ENCODE assay signal across 1 cellular context in the genomic region with DNA sequence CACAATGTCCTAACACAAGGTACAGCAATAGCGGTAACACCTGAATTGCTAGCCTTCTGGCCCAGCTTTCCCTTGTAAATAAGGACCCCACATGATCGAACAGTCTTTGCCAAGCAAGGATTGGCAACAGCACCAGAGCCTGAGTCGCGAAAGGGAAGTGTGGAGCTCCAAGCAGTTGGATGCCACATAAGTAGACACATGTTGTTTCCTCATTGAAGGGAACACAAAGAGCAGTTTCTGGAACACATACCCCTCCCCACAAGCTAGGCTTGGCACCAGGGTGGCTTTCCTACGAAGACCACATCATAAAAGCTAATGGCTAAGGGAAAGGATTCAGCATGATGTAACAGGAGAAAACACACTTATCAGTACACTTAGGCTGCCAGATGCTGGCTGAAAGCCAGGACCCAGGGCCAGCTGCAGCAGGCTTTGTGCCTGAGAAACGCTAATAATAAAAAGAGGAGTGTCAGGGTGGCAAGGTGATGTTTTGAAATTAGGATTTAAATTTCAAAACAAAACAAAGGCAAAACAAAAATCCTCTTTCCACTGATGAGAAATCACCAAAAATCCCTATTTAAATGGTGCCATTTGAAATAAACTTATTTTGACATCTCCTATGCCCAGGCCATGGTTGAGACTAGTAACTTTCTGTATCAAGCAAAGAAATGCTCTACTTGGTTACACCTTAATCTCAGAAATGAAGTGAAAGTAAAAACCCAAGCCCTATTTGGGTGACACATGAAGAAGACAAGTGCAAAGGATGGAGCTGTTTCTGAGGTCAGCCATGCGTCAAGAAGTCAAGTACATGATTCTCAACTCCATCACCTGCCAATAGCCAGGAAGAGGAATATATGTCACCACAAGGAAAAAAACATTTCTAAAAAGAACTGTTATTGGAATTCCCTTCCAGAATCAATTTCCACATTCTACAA.
TF ChIP-seq lines count a peak whose summit lies in the region.

No MANE protein-coding gene starts in this region.

TF ChIP-seq in K562, 482 proteins besides CTCF, POLR2A, EP300 and RAD21 (continued from another document and continues in another):
- no peak for TF ChIP-seq ATF1 (CRISPR knock-in tag; IDR thresholded peaks at IDR 0.05)
- TF ChIP-seq ATF1 (tag; IDR thresholded peaks at IDR 0.05): peak; percentile 80
- peak; percentile 59 for TF ChIP-seq ZNF134 (CRISPR knock-in tag; conservative IDR thresholded peaks at IDR 0.05)
- TF ChIP-seq, protein P1, sequence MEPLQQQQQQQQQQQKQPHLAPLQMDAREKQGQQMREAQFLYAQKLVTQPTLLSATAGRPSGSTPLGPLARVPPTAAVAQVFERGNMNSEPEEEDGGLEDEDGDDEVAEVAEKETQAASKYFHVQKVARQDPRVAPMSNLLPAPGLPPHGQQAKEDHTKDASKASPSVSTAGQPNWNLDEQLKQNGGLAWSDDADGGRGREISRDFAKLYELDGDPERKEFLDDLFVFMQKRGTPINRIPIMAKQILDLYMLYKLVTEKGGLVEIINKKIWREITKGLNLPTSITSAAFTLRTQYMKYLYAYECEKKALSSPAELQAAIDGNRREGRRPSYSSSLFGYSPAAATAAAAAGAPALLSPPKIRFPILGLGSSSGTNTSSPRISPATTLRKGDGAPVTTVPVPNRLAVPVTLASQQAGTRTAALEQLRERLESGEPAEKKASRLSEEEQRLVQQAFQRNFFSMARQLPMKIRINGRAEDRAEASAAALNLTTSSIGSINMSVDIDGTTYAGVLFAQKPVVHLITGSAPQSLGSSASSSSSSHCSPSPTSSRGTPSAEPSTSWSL (CRISPR knock-in tag; IDR thresholded peaks at IDR 0.05; ENCODE audit: borderline replicate concordance): 0 out of 2 replicates have a peak, but pooled peaks have one; percentile 59
- TF ChIP-seq HMG20B (CRISPR knock-in tag; IDR thresholded peaks at IDR 0.05): no peak
- TF ChIP-seq ELF1 (tag; IDR thresholded peaks at IDR 0.05): peak; percentile 41; the same call in 1 of the 2 replicates
- TF ChIP-seq MAFG (tag; conservative IDR thresholded peaks at IDR 0.05): peak; percentile 45; the same call in 1 of the 2 replicates
- no peak for TF ChIP-seq ZNF347 (CRISPR knock-in tag; IDR thresholded peaks at IDR 0.05; ENCODE audit: low read depth)
- peak; percentile 89; the same call in 1 of the 2 replicates for TF ChIP-seq GABPB2 (CRISPR knock-in tag; conservative IDR thresholded peaks at IDR 0.05)
- TF ChIP-seq MYNN (IDR thresholded peaks at IDR 0.05): peak; percentile 82
- no peak for TF ChIP-seq MYNN (CRISPR knock-in tag; IDR thresholded peaks at IDR 0.05)
- TF ChIP-seq, protein P2, sequence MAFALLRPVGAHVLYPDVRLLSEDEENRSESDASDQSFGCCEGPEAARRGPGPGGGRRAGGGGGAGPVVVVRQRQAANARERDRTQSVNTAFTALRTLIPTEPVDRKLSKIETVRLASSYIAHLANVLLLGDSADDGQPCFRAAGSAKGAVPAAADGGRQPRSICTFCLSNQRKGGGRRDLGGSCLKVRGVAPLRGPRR (CRISPR knock-in tag; IDR thresholded peaks at IDR 0.05): peak; percentile 93
- peak; percentile 30; the same call in 1 of the 2 replicates for TF ChIP-seq TCFL5 (CRISPR knock-in tag; conservative IDR thresholded peaks at IDR 0.05)
- TF ChIP-seq NFATC3 (IDR thresholded peaks at IDR 0.05): peak; percentile 16; the same call in 1 of the 2 replicates
- TF ChIP-seq, protein P3, sequence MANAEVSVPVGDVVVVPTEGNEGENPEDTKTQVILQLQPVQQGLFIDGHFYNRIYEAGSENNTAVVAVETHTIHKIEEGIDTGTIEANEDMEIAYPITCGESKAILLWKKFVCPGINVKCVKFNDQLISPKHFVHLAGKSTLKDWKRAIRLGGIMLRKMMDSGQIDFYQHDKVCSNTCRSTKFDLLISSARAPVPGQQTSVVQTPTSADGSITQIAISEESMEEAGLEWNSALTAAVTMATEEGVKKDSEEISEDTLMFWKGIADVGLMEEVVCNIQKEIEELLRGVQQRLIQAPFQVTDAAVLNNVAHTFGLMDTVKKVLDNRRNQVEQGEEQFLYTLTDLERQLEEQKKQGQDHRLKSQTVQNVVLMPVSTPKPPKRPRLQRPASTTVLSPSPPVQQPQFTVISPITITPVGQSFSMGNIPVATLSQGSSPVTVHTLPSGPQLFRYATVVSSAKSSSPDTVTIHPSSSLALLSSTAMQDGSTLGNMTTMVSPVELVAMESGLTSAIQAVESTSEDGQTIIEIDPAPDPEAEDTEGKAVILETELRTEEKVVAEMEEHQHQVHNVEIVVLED (CRISPR knock-in tag; IDR thresholded peaks at IDR 0.05): no peak; the same call in 1 of the 2 replicates
- no peak for TF ChIP-seq YY1 (IDR thresholded peaks at IDR 0.05; ENCODE audit: borderline replicate concordance in 1 of 3, control insufficient read depth in 1 of 3, extremely low read depth in 1 of 3, insufficient read depth in 3 of 3, insufficient read length in 1 of 3, insufficient replicate concordance in 2 of 3, low read depth in 1 of 3, low read length in 2 of 3)
- TF ChIP-seq HDAC8 (tag; IDR thresholded peaks at IDR 0.05): peak; percentile 93
- TF ChIP-seq NFYB (IDR thresholded peaks at IDR 0.05; ENCODE audit: extremely low read depth, insufficient read length): no peak
- TF ChIP-seq, protein P4, sequence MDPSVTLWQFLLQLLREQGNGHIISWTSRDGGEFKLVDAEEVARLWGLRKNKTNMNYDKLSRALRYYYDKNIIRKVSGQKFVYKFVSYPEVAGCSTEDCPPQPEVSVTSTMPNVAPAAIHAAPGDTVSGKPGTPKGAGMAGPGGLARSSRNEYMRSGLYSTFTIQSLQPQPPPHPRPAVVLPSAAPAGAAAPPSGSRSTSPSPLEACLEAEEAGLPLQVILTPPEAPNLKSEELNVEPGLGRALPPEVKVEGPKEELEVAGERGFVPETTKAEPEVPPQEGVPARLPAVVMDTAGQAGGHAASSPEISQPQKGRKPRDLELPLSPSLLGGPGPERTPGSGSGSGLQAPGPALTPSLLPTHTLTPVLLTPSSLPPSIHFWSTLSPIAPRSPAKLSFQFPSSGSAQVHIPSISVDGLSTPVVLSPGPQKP (CRISPR knock-in tag; IDR thresholded peaks at IDR 0.05): no peak
- TF ChIP-seq JUN (IDR thresholded peaks at IDR 0.05; ENCODE audit: borderline replicate concordance, low read depth, low read length): peak; percentile 76
- peak; percentile 28; the same call in 1 of the 2 replicates for TF ChIP-seq JUN (CRISPR knock-in tag; IDR thresholded peaks at IDR 0.05; ENCODE audit: borderline replicate concordance)
- TF ChIP-seq, protein P5, sequence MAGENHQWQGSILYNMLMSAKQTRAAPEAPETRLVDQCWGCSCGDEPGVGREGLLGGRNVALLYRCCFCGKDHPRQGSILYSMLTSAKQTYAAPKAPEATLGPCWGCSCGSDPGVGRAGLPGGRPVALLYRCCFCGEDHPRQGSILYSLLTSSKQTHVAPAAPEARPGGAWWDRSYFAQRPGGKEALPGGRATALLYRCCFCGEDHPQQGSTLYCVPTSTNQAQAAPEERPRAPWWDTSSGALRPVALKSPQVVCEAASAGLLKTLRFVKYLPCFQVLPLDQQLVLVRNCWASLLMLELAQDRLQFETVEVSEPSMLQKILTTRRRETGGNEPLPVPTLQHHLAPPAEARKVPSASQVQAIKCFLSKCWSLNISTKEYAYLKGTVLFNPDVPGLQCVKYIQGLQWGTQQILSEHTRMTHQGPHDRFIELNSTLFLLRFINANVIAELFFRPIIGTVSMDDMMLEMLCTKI (IDR thresholded peaks at IDR 0.05; ENCODE audit: partially characterized antibody): no peak
- peak; percentile 81 for TF ChIP-seq CREM (IDR thresholded peaks at IDR 0.05; ENCODE audit: low read depth)
- TF ChIP-seq, protein P6, sequence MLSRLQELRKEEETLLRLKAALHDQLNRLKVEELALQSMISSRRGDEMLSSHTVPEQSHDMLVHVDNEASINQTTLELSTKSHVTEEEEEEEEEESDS (CRISPR knock-in tag; IDR thresholded peaks at IDR 0.05): peak; percentile 47; the same call in 1 of the 2 replicates
- TF ChIP-seq PHTF2 (CRISPR knock-in tag; IDR thresholded peaks at IDR 0.05): no peak
- no peak for TF ChIP-seq ZNF384 (IDR thresholded peaks at IDR 0.05; ENCODE audit: low read depth, low read length)
- TF ChIP-seq, protein P7, sequence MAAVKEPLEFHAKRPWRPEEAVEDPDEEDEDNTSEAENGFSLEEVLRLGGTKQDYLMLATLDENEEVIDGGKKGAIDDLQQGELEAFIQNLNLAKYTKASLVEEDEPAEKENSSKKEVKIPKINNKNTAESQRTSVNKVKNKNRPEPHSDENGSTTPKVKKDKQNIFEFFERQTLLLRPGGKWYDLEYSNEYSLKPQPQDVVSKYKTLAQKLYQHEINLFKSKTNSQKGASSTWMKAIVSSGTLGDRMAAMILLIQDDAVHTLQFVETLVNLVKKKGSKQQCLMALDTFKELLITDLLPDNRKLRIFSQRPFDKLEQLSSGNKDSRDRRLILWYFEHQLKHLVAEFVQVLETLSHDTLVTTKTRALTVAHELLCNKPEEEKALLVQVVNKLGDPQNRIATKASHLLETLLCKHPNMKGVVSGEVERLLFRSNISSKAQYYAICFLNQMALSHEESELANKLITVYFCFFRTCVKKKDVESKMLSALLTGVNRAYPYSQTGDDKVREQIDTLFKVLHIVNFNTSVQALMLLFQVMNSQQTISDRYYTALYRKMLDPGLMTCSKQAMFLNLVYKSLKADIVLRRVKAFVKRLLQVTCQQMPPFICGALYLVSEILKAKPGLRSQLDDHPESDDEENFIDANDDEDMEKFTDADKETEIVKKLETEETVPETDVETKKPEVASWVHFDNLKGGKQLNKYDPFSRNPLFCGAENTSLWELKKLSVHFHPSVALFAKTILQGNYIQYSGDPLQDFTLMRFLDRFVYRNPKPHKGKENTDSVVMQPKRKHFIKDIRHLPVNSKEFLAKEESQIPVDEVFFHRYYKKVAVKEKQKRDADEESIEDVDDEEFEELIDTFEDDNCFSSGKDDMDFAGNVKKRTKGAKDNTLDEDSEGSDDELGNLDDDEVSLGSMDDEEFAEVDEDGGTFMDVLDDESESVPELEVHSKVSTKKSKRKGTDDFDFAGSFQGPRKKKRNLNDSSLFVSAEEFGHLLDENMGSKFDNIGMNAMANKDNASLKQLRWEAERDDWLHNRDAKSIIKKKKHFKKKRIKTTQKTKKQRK (IDR thresholded peaks at IDR 0.05; ENCODE audit: borderline replicate concordance, low read depth, low read length): no peak
- TF ChIP-seq LEF1 (IDR thresholded peaks at IDR 0.05): peak; percentile 90
- TF ChIP-seq NFIX (CRISPR knock-in tag; IDR thresholded peaks at IDR 0.05; ENCODE audit: low read depth): peak; percentile 61; the same call in 1 of the 2 replicates
- peak; percentile 97 for TF ChIP-seq MTA3 (IDR thresholded peaks at IDR 0.05; ENCODE audit: borderline replicate concordance)
- TF ChIP-seq, protein P8, sequence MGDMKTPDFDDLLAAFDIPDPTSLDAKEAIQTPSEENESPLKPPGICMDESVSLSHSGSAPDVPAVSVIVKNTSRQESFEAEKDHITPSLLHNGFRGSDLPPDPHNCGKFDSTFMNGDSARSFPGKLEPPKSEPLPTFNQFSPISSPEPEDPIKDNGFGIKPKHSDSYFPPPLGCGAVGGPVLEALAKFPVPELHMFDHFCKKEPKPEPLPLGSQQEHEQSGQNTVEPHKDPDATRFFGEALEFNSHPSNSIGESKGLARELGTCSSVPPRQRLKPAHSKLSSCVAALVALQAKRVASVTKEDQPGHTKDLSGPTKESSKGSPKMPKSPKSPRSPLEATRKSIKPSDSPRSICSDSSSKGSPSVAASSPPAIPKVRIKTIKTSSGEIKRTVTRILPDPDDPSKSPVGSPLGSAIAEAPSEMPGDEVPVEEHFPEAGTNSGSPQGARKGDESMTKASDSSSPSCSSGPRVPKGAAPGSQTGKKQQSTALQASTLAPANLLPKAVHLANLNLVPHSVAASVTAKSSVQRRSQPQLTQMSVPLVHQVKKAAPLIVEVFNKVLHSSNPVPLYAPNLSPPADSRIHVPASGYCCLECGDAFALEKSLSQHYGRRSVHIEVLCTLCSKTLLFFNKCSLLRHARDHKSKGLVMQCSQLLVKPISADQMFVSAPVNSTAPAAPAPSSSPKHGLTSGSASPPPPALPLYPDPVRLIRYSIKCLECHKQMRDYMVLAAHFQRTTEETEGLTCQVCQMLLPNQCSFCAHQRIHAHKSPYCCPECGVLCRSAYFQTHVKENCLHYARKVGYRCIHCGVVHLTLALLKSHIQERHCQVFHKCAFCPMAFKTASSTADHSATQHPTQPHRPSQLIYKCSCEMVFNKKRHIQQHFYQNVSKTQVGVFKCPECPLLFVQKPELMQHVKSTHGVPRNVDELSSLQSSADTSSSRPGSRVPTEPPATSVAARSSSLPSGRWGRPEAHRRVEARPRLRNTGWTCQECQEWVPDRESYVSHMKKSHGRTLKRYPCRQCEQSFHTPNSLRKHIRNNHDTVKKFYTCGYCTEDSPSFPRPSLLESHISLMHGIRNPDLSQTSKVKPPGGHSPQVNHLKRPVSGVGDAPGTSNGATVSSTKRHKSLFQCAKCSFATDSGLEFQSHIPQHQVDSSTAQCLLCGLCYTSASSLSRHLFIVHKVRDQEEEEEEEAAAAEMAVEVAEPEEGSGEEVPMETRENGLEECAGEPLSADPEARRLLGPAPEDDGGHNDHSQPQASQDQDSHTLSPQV (IDR thresholded peaks at IDR 0.05): peak; percentile 99
- TF ChIP-seq BMI1 (IDR thresholded peaks at IDR 0.05; ENCODE audit: low read length): no peak
- TF ChIP-seq RFX1 (IDR thresholded peaks at IDR 0.05): no peak
- no peak for TF ChIP-seq TFAM (CRISPR knock-in tag; conservative IDR thresholded peaks at IDR 0.05)
- TF ChIP-seq ETS2 (tag; IDR thresholded peaks at IDR 0.05; ENCODE audit: borderline replicate concordance, poor library complexity, severe bottlenecking): no peak
- TF ChIP-seq TARDBP (IDR thresholded peaks at IDR 0.05): no peak
- peak; percentile 45 for TF ChIP-seq RBFOX2 (IDR thresholded peaks at IDR 0.05; ENCODE audit: low read depth, low read length)
- no peak for TF ChIP-seq HMG20A (CRISPR knock-in tag; conservative IDR thresholded peaks at IDR 0.05)
- TF ChIP-seq ZKSCAN1 (IDR thresholded peaks at IDR 0.05; ENCODE audit: low read depth, low read length): peak; percentile 37; the same call in 1 of the 2 replicates
- TF ChIP-seq HDAC3 (IDR thresholded peaks at IDR 0.05; ENCODE audit: borderline replicate concordance, partially characterized antibody): peak; percentile 63
- TF ChIP-seq, protein P9, sequence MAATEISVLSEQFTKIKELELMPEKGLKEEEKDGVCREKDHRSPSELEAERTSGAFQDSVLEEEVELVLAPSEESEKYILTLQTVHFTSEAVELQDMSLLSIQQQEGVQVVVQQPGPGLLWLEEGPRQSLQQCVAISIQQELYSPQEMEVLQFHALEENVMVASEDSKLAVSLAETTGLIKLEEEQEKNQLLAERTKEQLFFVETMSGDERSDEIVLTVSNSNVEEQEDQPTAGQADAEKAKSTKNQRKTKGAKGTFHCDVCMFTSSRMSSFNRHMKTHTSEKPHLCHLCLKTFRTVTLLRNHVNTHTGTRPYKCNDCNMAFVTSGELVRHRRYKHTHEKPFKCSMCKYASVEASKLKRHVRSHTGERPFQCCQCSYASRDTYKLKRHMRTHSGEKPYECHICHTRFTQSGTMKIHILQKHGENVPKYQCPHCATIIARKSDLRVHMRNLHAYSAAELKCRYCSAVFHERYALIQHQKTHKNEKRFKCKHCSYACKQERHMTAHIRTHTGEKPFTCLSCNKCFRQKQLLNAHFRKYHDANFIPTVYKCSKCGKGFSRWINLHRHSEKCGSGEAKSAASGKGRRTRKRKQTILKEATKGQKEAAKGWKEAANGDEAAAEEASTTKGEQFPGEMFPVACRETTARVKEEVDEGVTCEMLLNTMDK (IDR thresholded peaks at IDR 0.05; ENCODE audit: borderline replicate concordance, insufficient read depth, low read depth, low read length, poor library complexity, severe bottlenecking): no peak
